Comparison of ENCODE assay signal across 22 cellular contexts in genomic region chr1:19622204-19622603, GRCh38. TPM values are rescaled to one million over a fixed set of nuclear protein-coding genes. Genes with fewer than 3 reads are reported as not detected.
DNase-seq lines count a peak whose midpoint lies in the region; ATAC-seq and TF ChIP-seq lines count a peak whose summit lies in the region.
"Had no signal": no experiment of that assay in that cellular context is flagged by ENCODE, and none has a peak within 500 bp of the region (broad histone marks: within the 10 kb centered on the region; RNA-seq: fewer than 3 reads in every experiment).

No MANE protein-coding gene starts in this region.

- H3K9me3 ChIP-seq in MG63 = no peaks in the 10 kb centered on the region
- H3K9me3 ChIP-seq: gastrocnemius medialis, spleen had no signal

- TF ChIP-seq CTCF in choroid plexus epithelial cell (conservative IDR thresholded peaks at IDR 0.05; ENCODE audit: low read depth, low read length) = no peak

- peaks cover 40% of the 10 kb centered on the region for H3K36me3 ChIP-seq in MG63

- in situ Hi-C loops in ACHN (cut with HindIII; ENCODE audit: low pct_ligation_motif_present, low pct_unique_long_range_greater_than_20kb, low sequenced_read_pairs) = no loop called here

- DNase-seq in ACHN (peak; percentile 80), MG63 (peak; percentile 69), choroid plexus epithelial cell (ENCODE audit: low read depth) (peak; percentile 54), kidney tubule cell (ENCODE audit: low spot score) (peak; percentile 92), epidermal melanocyte (ENCODE audit: insufficient read length, low spot score) (no peak), SKM-1 treated with dmso at 0.1 percent for 144 hours (lab: John Stamatoyannopoulos, UW; ENCODE audit: unreplicated experiment) (no peak), NCI-H2081 (lab: John Stamatoyannopoulos, UW) (no peak)
- DNase-seq: activated CD4-positive, alpha-beta T cell treated with anti-CD3 and anti-CD28 coated beads, Interleukin-2, amount 50 U/mL, for 1 hour; activated T-cell treated with anti-CD3 and anti-CD28 coated beads, Interleukin-2, amount 50 U/mL, for 1 hour; CD4-positive, CD25-positive, alpha-beta regulatory T cell; central memory CD4-positive, alpha-beta T cell; effector memory CD8-positive, alpha-beta T cell; gastrocnemius medialis; NCI-H1092 treated with DMSO at 0.1 percent for 48 hours; NCI-H2171 treated with DMSO at 0.1 percent for 48 hours; NCI-H82; posterior cingulate gyrus; spleen had no signal

- no peak for ATAC-seq in GM21825 (IDR thresholded peaks at IDR 0.05; ENCODE audit: unreplicated experiment)
- ATAC-seq: effector memory CD8-positive, alpha-beta T cell; Panc1 had no signal

- H3K4me3 ChIP-seq in MG63 (no peak overlapping the region), choroid plexus epithelial cell (ENCODE audit: low read depth, low read length) (no peak overlapping the region)
- H3K4me3 ChIP-seq: gastrocnemius medialis, spleen had no signal

- H3K27me3 ChIP-seq in MG63 = no peaks in the 10 kb centered on the region
- H3K27me3 ChIP-seq: gastrocnemius medialis, spleen had no signal

RNA-seq across cellular contexts. Expression of gene NBL1, which starts 21.9 kb away (rescaled TPM):
- total RNA-seq in MG63 (2014; rRNA removed; shearing (Covaris generic); ENCODE audit: low replicate concordance) = 38.0 and 75.9 TPM in 2 replicates

RNA-seq across cellular contexts. Expression of gene HTR6, which starts 42.5 kb away (rescaled TPM):
- total RNA-seq in MG63 (2014; rRNA removed; shearing (Covaris generic); ENCODE audit: low replicate concordance) = not detected in 2 replicates
- total RNA-seq: A172; CD4-positive, CD25-positive, alpha-beta regulatory T cell; gastrocnemius medialis; H4 had no signal

Comparison
In these comparisons a context has a peak if more than half of its experiments do, and no peak if none do; other contexts are left out.
1. DNase-seq: peak in ACHN (single experiment), MG63 (single experiment), choroid plexus epithelial cell (single experiment) and kidney tubule cell (single experiment); none in epidermal melanocyte (single experiment), SKM-1 treated with dmso at 0.1 percent for 144 hours (single experiment) and NCI-H2081 (0 of 2).